ENCODE assay signal across 1 cellular context in the genomic region with DNA sequence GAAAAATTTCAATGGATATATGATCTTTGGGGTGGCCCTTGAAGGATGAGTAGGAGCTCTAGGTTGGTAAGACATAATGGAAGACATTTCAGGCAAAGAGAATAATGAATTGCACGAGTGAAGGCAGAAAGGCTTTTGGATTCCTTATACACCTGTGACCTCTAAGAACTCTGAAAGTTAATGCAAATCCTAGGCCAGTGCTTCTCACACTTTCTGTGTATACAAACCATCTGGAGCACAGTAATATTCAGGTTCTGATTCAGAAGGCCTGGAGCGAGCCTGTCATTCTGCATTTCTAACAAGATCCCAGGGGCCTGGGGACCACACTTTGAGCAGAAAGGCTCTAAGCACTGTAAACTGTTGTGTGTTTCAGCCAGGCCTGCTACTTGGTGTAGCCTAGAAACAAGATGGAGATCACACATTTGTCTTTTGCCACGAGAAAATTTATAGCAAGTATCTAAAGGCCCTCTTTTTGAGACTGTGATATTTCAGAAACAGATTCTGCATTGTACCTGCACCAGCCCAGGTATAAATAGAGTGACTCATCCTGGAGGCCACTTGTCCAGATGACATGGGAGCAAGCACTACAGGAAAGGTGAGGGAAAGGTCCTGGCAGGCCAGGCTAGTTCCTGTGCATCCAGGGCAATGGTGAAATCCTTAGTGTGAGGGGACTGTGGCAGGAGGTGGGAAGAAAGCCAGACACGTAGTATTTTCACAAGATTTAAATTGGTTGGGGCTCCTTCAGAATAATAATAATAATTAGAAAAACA.
TF ChIP-seq lines count a peak whose summit lies in the region.

No MANE protein-coding gene starts in this region.

TF ChIP-seq in HCT116, 20 proteins besides CTCF, POLR2A, EP300 and RAD21:
- TF ChIP-seq POLR2AphosphoS5 (IDR thresholded peaks at IDR 0.05; ENCODE audit: low read depth, low read length) (no peak), CBX3 (IDR thresholded peaks at IDR 0.05; ENCODE audit: low read depth) (no peak), YY1 (IDR thresholded peaks at IDR 0.05; ENCODE audit: extremely low read depth, insufficient replicate concordance, low read depth, low read length) (no peak), JUND (IDR thresholded peaks at IDR 0.05) (no peak), EZH2 (IDR thresholded peaks at IDR 0.05) (no peak), SP1 (IDR thresholded peaks at IDR 0.05; ENCODE audit: low read depth) (no peak), EGR1 (IDR thresholded peaks at IDR 0.05; ENCODE audit: low read depth) (no peak), ELF1 (IDR thresholded peaks at IDR 0.05; ENCODE audit: borderline replicate concordance, low read depth) (no peak), TCF7L2 (IDR thresholded peaks at IDR 0.05; ENCODE audit: borderline replicate concordance, extremely low read depth, insufficient read depth, insufficient read length) (no peak), CEBPB (IDR thresholded peaks at IDR 0.05; ENCODE audit: low read depth) (no peak)
- TF ChIP-seq, protein P1, sequence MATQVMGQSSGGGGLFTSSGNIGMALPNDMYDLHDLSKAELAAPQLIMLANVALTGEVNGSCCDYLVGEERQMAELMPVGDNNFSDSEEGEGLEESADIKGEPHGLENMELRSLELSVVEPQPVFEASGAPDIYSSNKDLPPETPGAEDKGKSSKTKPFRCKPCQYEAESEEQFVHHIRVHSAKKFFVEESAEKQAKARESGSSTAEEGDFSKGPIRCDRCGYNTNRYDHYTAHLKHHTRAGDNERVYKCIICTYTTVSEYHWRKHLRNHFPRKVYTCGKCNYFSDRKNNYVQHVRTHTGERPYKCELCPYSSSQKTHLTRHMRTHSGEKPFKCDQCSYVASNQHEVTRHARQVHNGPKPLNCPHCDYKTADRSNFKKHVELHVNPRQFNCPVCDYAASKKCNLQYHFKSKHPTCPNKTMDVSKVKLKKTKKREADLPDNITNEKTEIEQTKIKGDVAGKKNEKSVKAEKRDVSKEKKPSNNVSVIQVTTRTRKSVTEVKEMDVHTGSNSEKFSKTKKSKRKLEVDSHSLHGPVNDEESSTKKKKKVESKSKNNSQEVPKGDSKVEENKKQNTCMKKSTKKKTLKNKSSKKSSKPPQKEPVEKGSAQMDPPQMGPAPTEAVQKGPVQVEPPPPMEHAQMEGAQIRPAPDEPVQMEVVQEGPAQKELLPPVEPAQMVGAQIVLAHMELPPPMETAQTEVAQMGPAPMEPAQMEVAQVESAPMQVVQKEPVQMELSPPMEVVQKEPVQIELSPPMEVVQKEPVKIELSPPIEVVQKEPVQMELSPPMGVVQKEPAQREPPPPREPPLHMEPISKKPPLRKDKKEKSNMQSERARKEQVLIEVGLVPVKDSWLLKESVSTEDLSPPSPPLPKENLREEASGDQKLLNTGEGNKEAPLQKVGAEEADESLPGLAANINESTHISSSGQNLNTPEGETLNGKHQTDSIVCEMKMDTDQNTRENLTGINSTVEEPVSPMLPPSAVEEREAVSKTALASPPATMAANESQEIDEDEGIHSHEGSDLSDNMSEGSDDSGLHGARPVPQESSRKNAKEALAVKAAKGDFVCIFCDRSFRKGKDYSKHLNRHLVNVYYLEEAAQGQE (IDR thresholded peaks at IDR 0.05; ENCODE audit: low read depth) = no peak
